18 cellular contexts compared by ENCODE assay signal in genomic region chr17:20125724-20126123, GRCh38.
DNase-seq lines count a peak whose midpoint lies in the region; ATAC-seq, FAIRE-seq and TF ChIP-seq lines count a peak whose summit lies in the region.
"Had no signal": no experiment of that assay in that cellular context is flagged by ENCODE, and none has a peak within 500 bp of the region (broad histone marks: within the 10 kb centered on the region; RNA-seq: fewer than 3 reads in every experiment).

No MANE protein-coding gene starts in this region.

- intact Hi-C loops in esophagus muscularis mucosa (cut with DNase I), result no loop called here

- no peak overlapping the region for H3K56ac ChIP-seq in H9 (ENCODE audit: insufficient read length, low read depth, low read length)

- H3K79me2 ChIP-seq in H9 (ENCODE audit: insufficient read depth, low read length) (no peaks in the 10 kb centered on the region), fibroblast of lung (ENCODE audit: control insufficient read depth, insufficient read depth, low read length) (no peaks in the 10 kb centered on the region)

- H3K9me3 ChIP-seq in H9 (ENCODE audit: control insufficient read depth, low read depth, low read length) (no peaks in the 10 kb centered on the region), fibroblast of lung (ENCODE audit: control insufficient read depth, insufficient read depth, low read depth, low read length) (no peaks in the 10 kb centered on the region), esophagus muscularis mucosa (no peaks in the 10 kb centered on the region)

- H2BK15ac ChIP-seq in H9 (ENCODE audit: low read depth, low read length), result no peak overlapping the region

- H3K27ac Mint-ChIP-seq in H9, result peak overlapping the region in 2 of 3 experiments; percentile 7 to 52; a peak in 1 of 7 replicates
- H3K27ac Mint-ChIP-seq: CD4-positive, alpha-beta memory T cell; GM23338; IgD-negative memory B cell had no signal

- no peak overlapping the region for H3K4ac ChIP-seq in H9 (ENCODE audit: low read depth, low read length)

- no peak overlapping the region for H3K23ac ChIP-seq in H9 (ENCODE audit: insufficient read length, low read depth, low read length)

- H3K4me1 ChIP-seq in H9 (ENCODE audit: insufficient read depth, low read length), result no peaks in the 10 kb centered on the region
- peaks cover 2% of the 10 kb centered on the region for H3K4me1 ChIP-seq in fibroblast of lung (ENCODE audit: control insufficient read depth, extremely low read depth, insufficient read depth, low read length)
- H3K4me1 ChIP-seq in esophagus muscularis mucosa, result peaks cover 12 to 25% (median 19%) of the 10 kb centered on the region in 4 donors
- H3K4me1 ChIP-seq: BLaER1 had no signal

- H3K36me3 Mint-ChIP-seq in H9 (ENCODE audit: insufficient read depth in 1 of 3, low read depth in 3 of 3), result peaks cover 5 to 7% (median 5%) of the 10 kb centered on the region in 3 experiments; a peak in 6 of 7 replicates
- H3K36me3 Mint-ChIP-seq: CD4-positive, alpha-beta memory T cell; IgD-negative memory B cell had no signal

- no peak for ATAC-seq in GM21737 (IDR thresholded peaks at IDR 0.05; ENCODE audit: unreplicated experiment)
- ATAC-seq: GM23338 had no signal

- H2BK120ac ChIP-seq in H9 (ENCODE audit: low read depth, low read length, poor library complexity, severe bottlenecking), result no peak overlapping the region

- no peak overlapping the region for H4K5ac ChIP-seq in H9 (ENCODE audit: insufficient read length, low read depth, low read length)

- H4K91ac ChIP-seq in H9 (ENCODE audit: insufficient read length, low read depth, low read length), result no peak overlapping the region

- H3K27me3 Mint-ChIP-seq in H9 (ENCODE audit: low read depth), result no peaks in the 10 kb centered on the region; the same call in 1 of the 2 replicates

- no CpG with 5 or more reads among the region's 6 CpGs for WGBS in H9 (ENCODE audit: extremely low coverage, insufficient read length, low lambda C conversion rate)
- WGBS in esophagus muscularis mucosa, result 65% methylated on average over 6 of the region's 6 CpGs

- H4K20me1 ChIP-seq in H9 (ENCODE audit: control insufficient read depth, insufficient read depth, insufficient read length) (no peaks in the 10 kb centered on the region), fibroblast of lung (ENCODE audit: control insufficient read depth, extremely low read depth, insufficient read depth, low read length) (no peaks in the 10 kb centered on the region)
- H4K20me1 ChIP-seq: BLaER1 had no signal

- H2BK5ac ChIP-seq in H9 (ENCODE audit: insufficient read length, low read length), result no peak overlapping the region

- peak overlapping the region; percentile 22 for H2BK12ac ChIP-seq in H9 (ENCODE audit: insufficient read length, low read depth, low read length)

- H3K4me3 ChIP-seq in bronchial epithelial cell (ENCODE audit: low read depth, low read length) (no peak overlapping the region), fibroblast of lung (replicated peaks in 1 of 4; ENCODE audit: control extremely low read depth in 1 of 4, insufficient read depth in 1 of 4, low read depth in 3 of 4, low read length in 4 of 4) (no peak overlapping the region), esophagus muscularis mucosa (no peak overlapping the region)
- H3K4me3 ChIP-seq: BLaER1, GM23338 had no signal

- no peak overlapping the region for H3K27ac ChIP-seq in H9 (ENCODE audit: insufficient read length, low read depth, low read length)
- no peak overlapping the region for H3K27ac ChIP-seq in fibroblast of lung (ENCODE audit: insufficient read depth, low read length)
- peak overlapping the region; percentile 9 for H3K27ac ChIP-seq in substantia nigra (ENCODE audit: low read depth, low read length, poor library complexity, severe bottlenecking)
- no peak overlapping the region for H3K27ac ChIP-seq in esophagus muscularis mucosa (replicated peaks in 1 of 4)
- H3K27ac ChIP-seq: BLaER1 had no signal

- no peak for TF ChIP-seq POLR2A in esophagus muscularis mucosa (IDR thresholded peaks at IDR 0.05; ENCODE audit: low read depth)

- H3K4me2 ChIP-seq in H9 (ENCODE audit: insufficient read depth, insufficient read length, low read length) (no peak overlapping the region), fibroblast of lung (ENCODE audit: extremely low read depth, insufficient read depth, low read length) (peak overlapping the region; percentile 19)
- H3K4me2 ChIP-seq: BLaER1, GM23338 had no signal

- no peak overlapping the region for H2BK20ac ChIP-seq in H9 (ENCODE audit: low read depth, low read length, poor library complexity, severe bottlenecking)

- TF ChIP-seq EP300 in esophagus muscularis mucosa (IDR thresholded peaks at IDR 0.05), result no peak

- no peak overlapping the region for H3K4me3 Mint-ChIP-seq in H9
- H3K4me3 Mint-ChIP-seq: CD14-positive monocyte; CD4-positive, alpha-beta memory T cell; GM23338; IgD-negative memory B cell had no signal

- DNase-seq in H9 (no peak), bronchial epithelial cell (ENCODE audit: low read depth) (no peak), fibroblast of lung (ENCODE audit: low read depth in 2 of 2) (no peak), substantia nigra (lab: John Stamatoyannopoulos, UW) (peak in 4 of 49 donors; percentile 10 to 71 (median 18)), esophagus muscularis mucosa (ENCODE audit: extremely low spot score) (no peak), NCI-H226 (no peak)
- DNase-seq: 8988T; CD4-positive, alpha-beta memory T cell; DMS79 treated with DMSO at 0.1 percent for 48 hours; GF-D8; H7 had no signal

- FAIRE-seq in bronchial epithelial cell (lab: Jason Lieb, UNC), result peak; percentile 36
- FAIRE-seq: GM19239, HTR-8/SVneo had no signal

- H2AFZ ChIP-seq in H9 (ENCODE audit: low read length) (no peak overlapping the region), fibroblast of lung (ENCODE audit: low read length) (no peak overlapping the region)
- H2AFZ ChIP-seq: GM23338 had no signal

- no peak overlapping the region for H3K18ac ChIP-seq in H9 (ENCODE audit: insufficient read length, low read depth, low read length)

- H3T11ph ChIP-seq in H9 (ENCODE audit: low read length), result no peak overlapping the region

- H3K36me3 ChIP-seq in bronchial epithelial cell (ENCODE audit: control insufficient read depth, insufficient read depth, low read length), result no peaks in the 10 kb centered on the region
- no peaks in the 10 kb centered on the region for H3K36me3 ChIP-seq in fibroblast of lung (ENCODE audit: control insufficient read depth, insufficient read depth, low read length)
- no peaks in the 10 kb centered on the region for H3K36me3 ChIP-seq in esophagus muscularis mucosa

- H3K9ac ChIP-seq in H9 (ENCODE audit: extremely low read depth, insufficient read length, low read length), result no peak overlapping the region
- H3K9ac ChIP-seq in fibroblast of lung (ENCODE audit: insufficient read depth, low read length), result no peak overlapping the region
- H3K9ac ChIP-seq: BLaER1 had no signal

- no peak overlapping the region for H2AK5ac ChIP-seq in H9 (ENCODE audit: insufficient read length, low read length)

- peaks cover 9 to 16% of the 10 kb centered on the region in 2 experiments for H3K4me1 Mint-ChIP-seq in H9
- H3K4me1 Mint-ChIP-seq: IgD-negative memory B cell had no signal

- H3K9me3 Mint-ChIP-seq in H9, result peaks cover 12 to 13% of the 10 kb centered on the region in 2 experiments
- H3K9me3 Mint-ChIP-seq: CD4-positive, alpha-beta memory T cell had no signal

- no peak overlapping the region for H3K14ac ChIP-seq in H9 (ENCODE audit: insufficient read depth, low read length)

- H4K8ac ChIP-seq in H9 (replicated peaks; ENCODE audit: insufficient read length, low read depth, low read length), result no peak overlapping the region

- no peaks in the 10 kb centered on the region for H3K27me3 ChIP-seq in H9 (ENCODE audit: insufficient read depth, low read length)
- H3K27me3 ChIP-seq in bronchial epithelial cell (ENCODE audit: control insufficient read depth, insufficient read depth, low read length), result peaks cover 1% of the 10 kb centered on the region
- H3K27me3 ChIP-seq in fibroblast of lung (ENCODE audit: control insufficient read depth, insufficient read depth, low read length), result no peaks in the 10 kb centered on the region
- H3K27me3 ChIP-seq in esophagus muscularis mucosa, result no peaks in the 10 kb centered on the region
- H3K27me3 ChIP-seq: BLaER1 had no signal

- H3K79me1 ChIP-seq in H9 (ENCODE audit: insufficient read depth, low read depth, low read length, poor library complexity, severe bottlenecking), result no peaks in the 10 kb centered on the region

- H3K23me2 ChIP-seq in H9 (ENCODE audit: insufficient read length, low read depth, low read length, poor library complexity, severe bottlenecking), result no peaks in the 10 kb centered on the region

- TF ChIP-seq CTCF in H9 (conservative IDR thresholded peaks at IDR 0.05) (no peak), bronchial epithelial cell (IDR thresholded peaks at IDR 0.05; ENCODE audit: insufficient read depth, low read length, severe bottlenecking) (no peak), fibroblast of lung (conservative IDR thresholded peaks at IDR 0.05 in 1 of 2, IDR thresholded peaks at IDR 0.05 in 1 of 2; ENCODE audit: low read depth in 1 of 2, low read length in 2 of 2) (no peak), esophagus muscularis mucosa (IDR thresholded peaks at IDR 0.05) (no peak)
